Comparison of ENCODE assay signal across 8 cellular contexts in genomic region chr10:4849555-4850242, GRCh38. TPM values are rescaled to one million over a fixed set of nuclear protein-coding genes. Genes with fewer than 3 reads are reported as not detected.
DNase-seq lines count a peak whose midpoint lies in the region; ATAC-seq and TF ChIP-seq lines count a peak whose summit lies in the region.

No MANE protein-coding gene starts in this region.

- H3K27ac ChIP-seq in Panc1 (ENCODE audit: low read length) (no peak overlapping the region), fibroblast of lung (ENCODE audit: insufficient read depth, low read length) (no peak overlapping the region)

- H3K4me2 ChIP-seq in fibroblast of lung (ENCODE audit: extremely low read depth, insufficient read depth, low read length), result peak overlapping the region; percentile 46

- peak; percentile 94 for TF ChIP-seq CTCF in Panc1 (IDR thresholded peaks at IDR 0.05)
- peak; percentile 100 for TF ChIP-seq CTCF in fibroblast of lung (conservative IDR thresholded peaks at IDR 0.05 in 1 of 2, IDR thresholded peaks at IDR 0.05 in 1 of 2; ENCODE audit: low read depth in 1 of 2, low read length in 2 of 2)
- TF ChIP-seq CTCF in nephron progenitor cell (IDR thresholded peaks at IDR 0.05), result peak; percentile 91

- POLR2A ChIA-PET in Panc1 (lab: Charles Lee), result no interaction called here

- CTCF ChIA-PET in Panc1 (lab: Charles Lee), result interaction anchor here (0.9 to 1.3 kb wide), 2 partner anchors 9 to 239 kb away, joined by 3 read pairs; no protein-coding TSS in a partner anchor

- peak; percentile 93 for ATAC-seq in Panc1
- ATAC-seq in stimulated activated naive CD8-positive, alpha-beta T cell treated with anti-CD3 and anti-CD28 coated beads, Interleukin-15, Interleukin-2, amounts not matched to agents 100 U/mL and 50 U/mL, for 24 hours, result peak; percentile 82

- in situ Hi-C loops in Panc1 (cut with HindIII; ENCODE audit: low pct_unique_long_range_greater_than_20kb, low sequenced_read_pairs), result no loop called here

- H3K27me3 ChIP-seq in Panc1 (ENCODE audit: control insufficient read depth, insufficient read depth, low read length) (no peaks in the 10 kb centered on the region), fibroblast of lung (ENCODE audit: control insufficient read depth, insufficient read depth, low read length) (no peaks in the 10 kb centered on the region)

- no peaks in the 10 kb centered on the region for H3K9me3 Mint-ChIP-seq in activated T-cell treated with anti-CD3 and anti-CD28 coated beads, Interleukin-2, amount 50 U/mL, for 24 hours
- H3K9me3 Mint-ChIP-seq in nephron progenitor cell, result no peaks in the 10 kb centered on the region

- no peaks in the 10 kb centered on the region; the same call in 1 of the 2 replicates for H3K4me1 ChIP-seq in Panc1 (ENCODE audit: control insufficient read depth, insufficient read depth, low read length)
- H3K4me1 ChIP-seq in fibroblast of lung (ENCODE audit: control insufficient read depth, extremely low read depth, insufficient read depth, low read length), result peaks cover 10% of the 10 kb centered on the region

- peak overlapping the region; percentile 12 for H3K27ac Mint-ChIP-seq in activated T-cell treated with anti-CD3 and anti-CD28 coated beads, Interleukin-2, amount 50 U/mL, for 24 hours
- peak overlapping the region; percentile 86 for H3K27ac Mint-ChIP-seq in nephron progenitor cell

- no peaks in the 10 kb centered on the region for H3K79me2 ChIP-seq in fibroblast of lung (ENCODE audit: control insufficient read depth, insufficient read depth, low read length)

- H3K4me3 ChIP-seq in Panc1 (ENCODE audit: low read depth in 2 of 2, low read length in 2 of 2) (no peak overlapping the region), fibroblast of lung (replicated peaks in 1 of 4; ENCODE audit: control extremely low read depth in 1 of 4, insufficient read depth in 1 of 4, low read depth in 3 of 4, low read length in 4 of 4) (no peak overlapping the region)

- no peaks in the 10 kb centered on the region for H3K36me3 Mint-ChIP-seq in activated T-cell treated with anti-CD3 and anti-CD28 coated beads, Interleukin-2, amount 50 U/mL, for 24 hours (ENCODE audit: low read depth)
- H3K36me3 Mint-ChIP-seq in nephron progenitor cell (ENCODE audit: low read depth), result no peaks in the 10 kb centered on the region

- H3K9me3 ChIP-seq in Panc1 (ENCODE audit: control insufficient read depth, insufficient read depth, low read depth, low read length) (no peaks in the 10 kb centered on the region), fibroblast of lung (ENCODE audit: control insufficient read depth, insufficient read depth, low read depth, low read length) (no peaks in the 10 kb centered on the region)

- H3K4me3 Mint-ChIP-seq in activated T-cell treated with anti-CD3 and anti-CD28 coated beads, Interleukin-2, amount 50 U/mL, for 24 hours, result no peak overlapping the region
- H3K4me3 Mint-ChIP-seq in nephron progenitor cell, result no peak overlapping the region

- intact Hi-C loops in Panc1 (cut with micrococcal nuclease; ENCODE audit: unreplicated experiment), result loop anchor here (10.0 kb wide), 2 partner anchors 435 to 575 kb away; no protein-coding TSS in a partner anchor

- no peak overlapping the region for H3K9ac ChIP-seq in fibroblast of lung (ENCODE audit: insufficient read depth, low read length)

- peaks cover 6% of the 10 kb centered on the region for H3K4me1 Mint-ChIP-seq in activated T-cell treated with anti-CD3 and anti-CD28 coated beads, Interleukin-2, amount 50 U/mL, for 24 hours (ENCODE audit: low read depth)
- peaks cover 18% of the 10 kb centered on the region for H3K4me1 Mint-ChIP-seq in nephron progenitor cell

- BruUV-seq in Panc1 (replicated peaks; lab: Mats Ljungman, UMichigan), result no TSS peak

- DNase-seq in EH (ENCODE audit: low read depth) (peak; percentile 90), GOT3 (lab: John Stamatoyannopoulos, UW) (peak; percentile 82), LHCN-M2 (ENCODE audit: low read depth) (peak; percentile 96), Panc1 (ENCODE audit: low read depth, low spot score) (peak; percentile 64), fibroblast of lung (ENCODE audit: low read depth in 2 of 2) (peak; percentile 92 to 97), nephron progenitor cell (peak; percentile 91)
- peak; percentile 91 for DNase-seq in activated T-cell treated with anti-CD3 and anti-CD28 coated beads, Interleukin-2, amount 50 U/mL, for 24 hours
- DNase-seq in stimulated activated naive CD8-positive, alpha-beta T cell treated with anti-CD3 and anti-CD28 coated beads, Interleukin-15, Interleukin-2, amounts not matched to agents 100 U/mL and 50 U/mL, for 24 hours, result peak; percentile 87

- peak overlapping the region; percentile 41 for H2AFZ ChIP-seq in fibroblast of lung (ENCODE audit: low read length)

- H4K20me1 ChIP-seq in fibroblast of lung (ENCODE audit: control insufficient read depth, extremely low read depth, insufficient read depth, low read length), result no peaks in the 10 kb centered on the region

- H3K27me3 Mint-ChIP-seq in activated T-cell treated with anti-CD3 and anti-CD28 coated beads, Interleukin-2, amount 50 U/mL, for 24 hours, result no peaks in the 10 kb centered on the region
- no peaks in the 10 kb centered on the region for H3K27me3 Mint-ChIP-seq in nephron progenitor cell (ENCODE audit: low read depth, poor library complexity)

- H3K36me3 ChIP-seq in Panc1 (ENCODE audit: control insufficient read depth, insufficient read depth, low read length) (no peaks in the 10 kb centered on the region), fibroblast of lung (ENCODE audit: control insufficient read depth, insufficient read depth, low read length) (no peaks in the 10 kb centered on the region)

RNA-seq across cellular contexts. Expression of gene AKR1E2, which starts 23.7 kb away (rescaled TPM):
- total RNA-seq in LHCN-M2 (2014; rRNA removed) (0.19 TPM in 1 of 2 replicates, not detected in the other), Panc1 (2021; ENCODE audit: unreplicated experiment) (4.7 TPM), fibroblast of lung (5.6 and 11.7 TPM in 2 replicates)
- polyA plus RNA-seq in LHCN-M2 (2012), result not detected
- 5.5 TPM for polyA plus RNA-seq in Panc1 (2012; ENCODE audit: insufficient read length)
- 2.2 and 2.3 TPM in 2 replicates for polyA plus RNA-seq in fibroblast of lung
- 1.5 and 2.3 TPM in 2 replicates for polyA plus RNA-seq in fibroblast of lung (2012)
- polyA minus RNA-seq in fibroblast of lung (ENCODE audit: low replicate concordance), result 20.2 TPM in 1 of 2 replicates, not detected in the other
